In genomic region chr4:87865288-87865687, GRCh38 we compare ENCODE assay signal across 1 cellular context.
A peak's percentile ranks its signal among the peaks of the same experiment; 100 is the strongest.
TF ChIP-seq lines count a peak whose summit lies in the region.

No MANE protein-coding gene starts in this region.

TF ChIP-seq in HepG2, 621 proteins besides CTCF, POLR2A, EP300 and RAD21 (continued from another document and continues in another):
- TF ChIP-seq KIAA2018 (CRISPR knock-in tag; IDR thresholded peaks at IDR 0.05; ENCODE audit: borderline replicate concordance) (no peak), LBX2 (CRISPR knock-in tag; IDR thresholded peaks at IDR 0.05; ENCODE audit: borderline replicate concordance) (no peak), DBP (CRISPR knock-in tag; IDR thresholded peaks at IDR 0.05; ENCODE audit: not compliant biosample characterization) (no peak), ZFP36L2 (CRISPR knock-in tag; IDR thresholded peaks at IDR 0.05) (no peak), YEATS2 (CRISPR knock-in tag; IDR thresholded peaks at IDR 0.05; ENCODE audit: borderline replicate concordance) (no peak), HNF4G (IDR thresholded peaks at IDR 0.05; ENCODE audit: borderline replicate concordance, low read depth, low read length) (0 out of 2 replicates have a peak, but pooled peaks have one; percentile 20), HNF4G (CRISPR knock-in tag; IDR thresholded peaks at IDR 0.05; ENCODE audit: borderline replicate concordance, low read depth) (no peak), RELA (CRISPR knock-in tag; IDR thresholded peaks at IDR 0.05) (no peak), MTA1 (CRISPR knock-in tag; IDR thresholded peaks at IDR 0.05; ENCODE audit: borderline replicate concordance) (no peak), ZNF34 (CRISPR knock-in tag; IDR thresholded peaks at IDR 0.05; ENCODE audit: borderline replicate concordance) (no peak), GFI1 (CRISPR knock-in tag; IDR thresholded peaks at IDR 0.05; ENCODE audit: borderline replicate concordance) (no peak), ARNT2 (CRISPR knock-in tag; IDR thresholded peaks at IDR 0.05; ENCODE audit: low read depth) (no peak), ZNF562 (CRISPR knock-in tag; IDR thresholded peaks at IDR 0.05; ENCODE audit: borderline replicate concordance) (no peak), MAFG (CRISPR knock-in tag; IDR thresholded peaks at IDR 0.05) (no peak), ZFP36L1 (CRISPR knock-in tag; IDR thresholded peaks at IDR 0.05) (no peak), THAP11 (CRISPR knock-in tag; IDR thresholded peaks at IDR 0.05) (no peak), ZNF616 (CRISPR knock-in tag; IDR thresholded peaks at IDR 0.05; ENCODE audit: low read depth) (no peak), AKAP8 (CRISPR knock-in tag; IDR thresholded peaks at IDR 0.05) (no peak), CREM (IDR thresholded peaks at IDR 0.05) (peak; percentile 47; the same call in 1 of the 2 replicates), CREM (CRISPR knock-in tag; IDR thresholded peaks at IDR 0.05) (no peak), ZNF331 (CRISPR knock-in tag; IDR thresholded peaks at IDR 0.05) (no peak), STAT6 (CRISPR knock-in tag; IDR thresholded peaks at IDR 0.05; ENCODE audit: borderline replicate concordance) (no peak), SOX13 (IDR thresholded peaks at IDR 0.05) (peak; percentile 17; the same call in 1 of the 2 replicates), SOX13 (CRISPR knock-in tag; conservative IDR thresholded peaks at IDR 0.05 in 1 of 2, IDR thresholded peaks at IDR 0.05 in 1 of 2) (peak in 1 of 2 experiments; percentile 93; a peak in 2 of 4 replicates), ZNF136 (CRISPR knock-in tag; IDR thresholded peaks at IDR 0.05; ENCODE audit: low read depth) (no peak), RFXANK (CRISPR knock-in tag; IDR thresholded peaks at IDR 0.05) (no peak), ZNF607 (CRISPR knock-in tag; IDR thresholded peaks at IDR 0.05; ENCODE audit: borderline replicate concordance) (no peak), ETS1 (CRISPR knock-in tag; IDR thresholded peaks at IDR 0.05) (no peak), RFXAP (CRISPR knock-in tag; IDR thresholded peaks at IDR 0.05; ENCODE audit: borderline replicate concordance) (no peak), ZNF546 (CRISPR knock-in tag; conservative IDR thresholded peaks at IDR 0.05) (no peak), NFE2L2 (IDR thresholded peaks at IDR 0.05; ENCODE audit: low read length) (no peak), ZFY (CRISPR knock-in tag; IDR thresholded peaks at IDR 0.05) (no peak), ZBTB43 (CRISPR knock-in tag; conservative IDR thresholded peaks at IDR 0.05) (no peak), ZNF839 (CRISPR knock-in tag; IDR thresholded peaks at IDR 0.05; ENCODE audit: borderline replicate concordance) (no peak), AGO1 (IDR thresholded peaks at IDR 0.05; ENCODE audit: low read depth, low read length, poor library complexity, severe bottlenecking) (no peak), FOSL1 (CRISPR knock-in tag; IDR thresholded peaks at IDR 0.05; ENCODE audit: borderline replicate concordance) (no peak), NCOA2 (CRISPR knock-in tag; IDR thresholded peaks at IDR 0.05) (peak; percentile 79), ESRRA (CRISPR knock-in tag; IDR thresholded peaks at IDR 0.05; ENCODE audit: low read depth) (no peak), FOXJ3 (CRISPR knock-in tag; IDR thresholded peaks at IDR 0.05; ENCODE audit: borderline replicate concordance) (peak; percentile 62; the same call in 1 of the 2 replicates), POLR2AphosphoS2 (IDR thresholded peaks at IDR 0.05; ENCODE audit: low read depth, low read length) (no peak), MBNL3 (CRISPR knock-in tag; conservative IDR thresholded peaks at IDR 0.05) (no peak), ZNF713 (CRISPR knock-in tag; IDR thresholded peaks at IDR 0.05) (no peak), ZNF282 (IDR thresholded peaks at IDR 0.05; ENCODE audit: partially characterized antibody) (no peak), MYC (CRISPR knock-in tag; IDR thresholded peaks at IDR 0.05; ENCODE audit: borderline replicate concordance) (no peak), NCOA1 (CRISPR knock-in tag; IDR thresholded peaks at IDR 0.05) (no peak), PBX2 (CRISPR knock-in tag; IDR thresholded peaks at IDR 0.05) (no peak), ATF4 (CRISPR knock-in tag; IDR thresholded peaks at IDR 0.05) (no peak), ZC3H13 (CRISPR knock-in tag; IDR thresholded peaks at IDR 0.05) (no peak), NR1H2 (CRISPR knock-in tag; IDR thresholded peaks at IDR 0.05; ENCODE audit: borderline replicate concordance, low read depth) (no peak), TRIM22 (IDR thresholded peaks at IDR 0.05) (no peak), ATM (IDR thresholded peaks at IDR 0.05; ENCODE audit: borderline replicate concordance) (no peak), CREB1 (IDR thresholded peaks at IDR 0.05) (no peak), CREB1 (CRISPR knock-in tag; IDR thresholded peaks at IDR 0.05) (peak; percentile 58), IRX3 (CRISPR knock-in tag; IDR thresholded peaks at IDR 0.05; ENCODE audit: borderline replicate concordance, low read depth) (no peak), MTF2 (CRISPR knock-in tag; IDR thresholded peaks at IDR 0.05; ENCODE audit: borderline replicate concordance) (no peak)
